24 cellular contexts compared by ENCODE assay signal in the genomic region with DNA sequence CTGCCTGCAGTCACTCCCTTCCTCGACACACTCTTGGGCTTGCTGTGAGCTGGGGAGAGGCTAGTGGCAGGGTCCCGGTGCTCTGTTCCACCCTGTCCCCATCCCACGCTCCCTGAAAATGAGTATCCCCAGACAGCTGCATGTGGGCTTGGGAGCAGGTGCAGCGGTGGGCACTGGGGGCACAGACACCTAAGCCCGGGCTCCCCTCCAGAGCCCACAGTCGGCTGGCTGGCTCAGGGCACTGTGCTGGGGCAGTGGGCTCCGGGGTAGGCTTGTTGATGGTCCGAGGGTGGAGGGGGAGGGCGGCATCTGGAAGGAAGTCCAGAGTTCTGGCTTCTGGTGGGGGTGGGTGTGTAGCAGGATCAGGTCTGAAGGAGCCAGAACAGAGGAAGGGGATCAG.
"Had no signal": no experiment of that assay in that cellular context is flagged by ENCODE, and none has a peak within 500 bp of the region (broad histone marks: within the 10 kb centered on the region; RNA-seq: fewer than 3 reads in every experiment).

No MANE protein-coding gene starts in this region.

- DNase-seq: dermis blood vessel endothelial cell; effector memory CD8-positive, alpha-beta T cell; erythroblast; esophagus squamous epithelium; foreskin melanocyte; glutamatergic neuron; immature natural killer cell; islet precursor cell; natural killer cell; sigmoid colon; stimulated activated CD4-positive, alpha-beta T cell treated with anti-CD3 and anti-CD28 coated beads, Interleukin-2, amount 100 ng/mL, for 24 hours; stimulated activated CD4-positive, alpha-beta T cell treated with anti-CD3 and anti-CD28 coated beads, Interleukin-4, amount 100 ng/mL, for 24 hours; stimulated activated naive CD4-positive, alpha-beta T cell treated with Interleukin-2 at 50 U/mL for 16 hours; stomach; testis; tibial artery; upper lobe of left lung; uterus had no signal

- FAIRE-seq: endometrium had no signal

- H3K4me3 ChIP-seq: coronary artery, esophagus squamous epithelium, lung, prostate gland, sigmoid colon, stomach, testis, tibial artery, upper lobe of left lung, uterus had no signal

- H3K4me1 ChIP-seq: esophagus squamous epithelium, prostate gland, sigmoid colon, stomach, testis, tibial artery, upper lobe of left lung, uterus had no signal

- H3K27ac ChIP-seq: coronary artery, esophagus squamous epithelium, prostate gland, sigmoid colon, stomach, testis, tibial artery, upper lobe of left lung, uterus had no signal

- H3K27me3 ChIP-seq: sigmoid colon, testis, upper lobe of left lung, uterus had no signal

- H3K36me3 ChIP-seq: esophagus squamous epithelium, prostate gland, sigmoid colon, stomach, tibial artery, upper lobe of left lung, uterus had no signal

- H3K9me3 ChIP-seq: esophagus squamous epithelium, prostate gland, sigmoid colon, stomach, testis, tibial artery, upper lobe of left lung, uterus had no signal

- ATAC-seq: effector memory CD8-positive, alpha-beta T cell; natural killer cell; right cardiac atrium; stimulated activated effector memory CD8-positive, alpha-beta T cell treated with anti-CD3 and anti-CD28 coated beads, Interleukin-12 subunit alpha, Interleukin-12 subunit beta, amount 100 ng/mL, for 72 hours had no signal
